In genomic region chr3:105719791-105720190, GRCh38 we compare ENCODE assay signal across 34 cellular contexts.
"Had no signal": no experiment of that assay in that cellular context is flagged by ENCODE, and none has a peak within 500 bp of the region (broad histone marks: within the 10 kb centered on the region; RNA-seq: fewer than 3 reads in every experiment).

No MANE protein-coding gene starts in this region.

- H3K4me1 Mint-ChIP-seq: nephron progenitor cell had no signal

- FAIRE-seq: endothelial cell of umbilical vein, frontal cortex, islet of Langerhans had no signal

- H3K27me3 ChIP-seq: ascending aorta, esophagus squamous epithelium, neutrophil, ovary, uterus had no signal

- H3K9me3 ChIP-seq: ascending aorta, esophagus squamous epithelium, left ventricle myocardium inferior, neutrophil, ovary, uterus had no signal

- H3K4me1 ChIP-seq: ascending aorta, esophagus squamous epithelium, uterus had no signal

- H3K4me3 Mint-ChIP-seq: activated CD4-positive, alpha-beta memory T cell treated with anti-CD3 and anti-CD28 coated beads for 36 hours; activated naive CD4-positive, alpha-beta T cell treated with anti-CD3 and anti-CD28 coated beads, Interleukin-2, amount 10 ng/mL, durations not matched to agents 7 days and 5 days; activated naive CD8-positive, alpha-beta T cell treated with anti-CD3 and anti-CD28 coated beads, Interleukin-2, amount 10 ng/mL, durations not matched to agents 7 days and 5 days; activated T-helper 1 cell treated with anti-CD3 and anti-CD28 coated beads, Interleukin-12 subunit alpha, Interleukin-12 subunit beta, Interleukin-2, Interleukin-4 antibody, amounts not matched to agents 30 ng/mL and 10 ng/mL and 1 ng/mL, durations not matched to agents 14 hours and 24 hours and 36 hours; brain; mesothelial cell of epicardium; naive B cell; nephron progenitor cell; stimulated activated naive CD8-positive, alpha-beta T cell treated with anti-CD3 and anti-CD28 coated beads, Interleukin-15, amount 100 ng/mL, for 72 hours; type B pancreatic cell had no signal

- H3K27me3 Mint-ChIP-seq: activated CD4-positive, alpha-beta memory T cell treated with anti-CD3 and anti-CD28 coated beads for 36 hours; activated naive CD4-positive, alpha-beta T cell treated with anti-CD3 and anti-CD28 coated beads, Interleukin-2, amount 10 ng/mL, durations not matched to agents 7 days and 5 days; activated naive CD8-positive, alpha-beta T cell treated with anti-CD3 and anti-CD28 coated beads, Interleukin-2, amount 10 ng/mL, durations not matched to agents 7 days and 5 days; brain; naive B cell; progenitor cell of endocrine pancreas; stimulated activated naive CD8-positive, alpha-beta T cell treated with anti-CD3 and anti-CD28 coated beads, Interleukin-15, amount 100 ng/mL, for 72 hours; type B pancreatic cell had no signal

- H3K4me3 ChIP-seq: ascending aorta, esophagus squamous epithelium, left ventricle myocardium inferior, lung, ovary, skin epidermis, uterus had no signal

- H3K27ac Mint-ChIP-seq: activated CD4-positive, alpha-beta memory T cell treated with anti-CD3 and anti-CD28 coated beads for 36 hours; activated naive CD4-positive, alpha-beta T cell treated with anti-CD3 and anti-CD28 coated beads, Interleukin-2, amount 10 ng/mL, durations not matched to agents 7 days and 5 days; activated naive CD8-positive, alpha-beta T cell treated with anti-CD3 and anti-CD28 coated beads, Interleukin-2, amount 10 ng/mL, durations not matched to agents 7 days and 5 days; activated T-helper 1 cell treated with anti-CD3 and anti-CD28 coated beads, Interleukin-12 subunit alpha, Interleukin-12 subunit beta, Interleukin-2, Interleukin-4 antibody, amounts not matched to agents 30 ng/mL and 10 ng/mL and 1 ng/mL, durations not matched to agents 14 hours and 24 hours and 36 hours; brain; mesothelial cell of epicardium; naive B cell; nephron progenitor cell; progenitor cell of endocrine pancreas; stimulated activated naive CD8-positive, alpha-beta T cell treated with anti-CD3 and anti-CD28 coated beads, Interleukin-15, amount 100 ng/mL, for 72 hours; type B pancreatic cell had no signal

- H3K36me3 ChIP-seq: ovary, uterus had no signal

- H3K27ac ChIP-seq: ascending aorta, esophagus squamous epithelium, left ventricle myocardium inferior, neutrophil, ovary, skin epidermis, uterus had no signal

- ATAC-seq: sciatic nerve; stimulated activated naive CD8-positive, alpha-beta T cell treated with anti-CD3 and anti-CD28 coated beads, Interleukin-15, amount 100 ng/mL, for 72 hours had no signal

- H3K9me3 Mint-ChIP-seq: activated CD4-positive, alpha-beta memory T cell treated with anti-CD3 and anti-CD28 coated beads for 36 hours; activated naive CD4-positive, alpha-beta T cell treated with anti-CD3 and anti-CD28 coated beads, Interleukin-2, amount 10 ng/mL, durations not matched to agents 7 days and 5 days; brain; mesothelial cell of epicardium; naive B cell; nephron progenitor cell; stimulated activated naive CD8-positive, alpha-beta T cell treated with anti-CD3 and anti-CD28 coated beads, Interleukin-15, amount 100 ng/mL, for 72 hours; type B pancreatic cell had no signal

- DNase-seq: activated CD4-positive, alpha-beta memory T cell treated with anti-CD3 and anti-CD28 coated beads for 36 hours; activated CD4-positive, alpha-beta T cell treated with anti-CD3 and anti-CD28 coated beads for 4 hours; activated CD8-positive, alpha-beta memory T cell treated with anti-CD3 and anti-CD28 coated beads, Interleukin-2, amount 50 U/mL, for 4 hours; activated gamma-delta T cell; activated naive CD4-positive, alpha-beta T cell treated with anti-CD3 and anti-CD28 coated beads, Interleukin-2, amount 10 ng/mL, durations not matched to agents 7 days and 5 days; activated naive CD8-positive, alpha-beta T cell treated with anti-CD3 and anti-CD28 coated beads, Interleukin-2, amount 10 ng/mL, durations not matched to agents 7 days and 5 days; activated T-cell treated with anti-CD3 and anti-CD28 coated beads, Interleukin-2, amount 50 U/mL, for 1 hour; caudate nucleus; cortex of kidney; esophagus squamous epithelium; glutamatergic neuron; left ventricle myocardium inferior; naive B cell; nephron progenitor cell; ovary; retina; stimulated activated CD4-positive, alpha-beta T cell treated with anti-CD3 and anti-CD28 coated beads, Interleukin-12 subunit alpha, Interleukin-12 subunit beta, amount 100 ng/mL, for 4 hours; stimulated activated CD4-positive, alpha-beta T cell treated with anti-CD3 and anti-CD28 coated beads, Interleukin-4, amount 100 ng/mL, for 1 hour; stimulated activated naive CD8-positive, alpha-beta T cell treated with anti-CD3 and anti-CD28 coated beads, Interleukin-15, amount 100 ng/mL, for 72 hours; substantia nigra; uterus had no signal
